Comparison of ENCODE assay signal across 1 cellular context in the genomic region with DNA sequence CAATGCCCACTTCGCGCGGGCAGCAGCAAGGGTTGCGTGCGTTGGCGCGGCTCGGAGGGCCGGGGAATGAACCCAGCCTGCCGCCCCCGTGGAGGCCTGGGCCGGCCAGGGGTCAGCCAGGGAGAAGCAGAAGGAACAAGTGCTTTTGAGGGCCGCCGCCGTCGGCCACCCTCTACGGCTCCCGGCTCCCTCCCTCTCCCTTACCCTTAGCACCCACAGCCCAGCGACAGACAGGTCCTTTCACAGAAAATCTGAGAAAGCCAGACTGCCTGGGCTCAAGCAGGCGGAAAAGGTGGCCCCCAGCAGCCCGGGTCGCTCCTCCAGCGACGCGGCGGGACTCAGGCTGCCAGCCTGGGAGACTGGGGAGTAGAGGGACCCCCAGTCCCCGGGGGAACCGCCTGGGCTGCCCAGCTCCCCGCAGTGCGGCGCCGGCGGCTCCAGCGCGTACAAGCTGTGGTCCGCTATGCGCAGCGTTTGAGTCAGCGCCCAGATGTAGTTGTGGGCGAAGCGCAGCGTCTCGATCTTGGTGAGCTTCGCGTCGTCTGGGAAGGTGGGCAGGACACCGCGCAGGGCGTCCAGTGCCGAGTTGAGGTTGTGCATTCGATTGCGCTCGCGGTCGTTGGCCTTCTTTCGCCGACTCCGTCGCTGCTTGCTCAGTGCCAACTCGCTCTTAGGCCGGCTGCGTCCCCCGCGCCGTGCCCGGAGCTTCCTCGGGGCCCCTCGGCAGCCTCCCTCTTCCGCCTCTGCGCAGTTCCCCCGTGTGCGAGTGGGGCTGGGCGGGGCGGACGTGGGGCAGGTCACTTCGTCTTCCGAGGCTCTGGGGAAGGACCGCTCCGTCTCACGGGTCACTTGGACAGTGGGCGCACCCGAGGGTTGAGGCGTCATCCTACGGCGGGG.
TF ChIP-seq lines count a peak whose summit lies in the region.

No MANE protein-coding gene starts in this region.

TF ChIP-seq in HepG2, 621 proteins besides CTCF, POLR2A, EP300 and RAD21:
- TF ChIP-seq ZNF557 (CRISPR knock-in tag; IDR thresholded peaks at IDR 0.05) (no peak), ZNF782 (CRISPR knock-in tag; IDR thresholded peaks at IDR 0.05; ENCODE audit: borderline replicate concordance) (no peak)
- TF ChIP-seq, protein P1, sequence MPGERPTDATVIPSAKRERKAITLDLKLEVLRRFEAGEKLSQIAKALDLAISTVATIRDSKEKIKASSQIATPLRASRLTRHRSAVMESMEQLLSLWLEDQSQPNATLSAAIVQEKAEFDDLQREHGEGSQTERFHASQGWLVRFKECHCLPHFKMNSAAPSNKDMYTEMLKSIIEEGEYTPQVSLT (CRISPR knock-in tag; IDR thresholded peaks at IDR 0.05; ENCODE audit: borderline replicate concordance, low read depth), result no peak
